23 cellular contexts compared by ENCODE assay signal in the genomic region with DNA sequence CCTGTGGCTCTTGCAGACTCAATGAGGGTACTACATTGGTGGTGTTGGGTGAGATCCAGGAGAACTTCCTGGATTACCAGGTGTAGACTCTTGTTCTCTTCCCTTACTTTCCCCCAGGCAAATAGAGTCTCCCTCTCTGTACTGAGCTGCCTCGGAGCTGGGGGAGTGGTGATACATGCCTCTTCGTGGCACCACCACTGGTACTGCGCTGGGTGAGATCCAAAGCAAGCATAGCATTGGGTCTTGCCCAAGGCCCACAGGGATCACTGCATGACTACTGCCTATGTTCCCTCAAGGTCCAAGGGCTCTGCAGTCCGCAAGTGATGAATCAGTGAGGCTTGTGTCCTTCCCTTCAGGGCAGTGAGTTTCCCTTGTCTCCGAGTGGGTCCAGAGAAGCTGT.
A peak's percentile ranks its signal among the peaks of the same experiment; 100 is the strongest.
DNase-seq lines count a peak whose midpoint lies in the region; FAIRE-seq and TF ChIP-seq lines count a peak whose summit lies in the region.
"Had no signal": no experiment of that assay in that cellular context is flagged by ENCODE, and none has a peak within 500 bp of the region (broad histone marks: within the 10 kb centered on the region; RNA-seq: fewer than 3 reads in every experiment).

No MANE protein-coding gene starts in this region.

- no peaks in the 10 kb centered on the region for H3K27me3 ChIP-seq in HAP-1 (ENCODE audit: low read depth)
- H3K27me3 ChIP-seq: BE2C, BLaER1 had no signal

- H3K4me1 ChIP-seq in HAP-1: no peaks in the 10 kb centered on the region
- H3K4me1 ChIP-seq: BE2C, BLaER1 had no signal

- no peak for TF ChIP-seq CTCF in GM13976 (IDR thresholded peaks at IDR 0.05; ENCODE audit: borderline replicate concordance, control extremely low read depth, extremely low read depth, insufficient read depth, missing control alignments)

- no peak for TF ChIP-seq POLR2A in GM12891 (IDR thresholded peaks at IDR 0.05; ENCODE audit: low read depth, low read length)

- FAIRE-seq in GM12891 (lab: Jason Lieb, UNC): peak; percentile 23
- FAIRE-seq: A204.1, G401.6, GM19239 had no signal

- H3K36me3 ChIP-seq in HAP-1 (replicated peaks): no peaks in the 10 kb centered on the region
- H3K36me3 ChIP-seq: BE2C had no signal

- no peak overlapping the region for H3K4me3 ChIP-seq in HAP-1
- H3K4me3 ChIP-seq: BLaER1 had no signal

- in situ Hi-C loops in GM13976 (cut with MboI; ENCODE audit: low sequenced_read_pairs, unreplicated experiment): no loop called here
- in situ Hi-C loops in HAP-1 (cut with MboI; ENCODE audit: low sequenced_read_pairs): no loop called here

- DNase-seq in EL: peak; percentile 0
- DNase-seq in GM12891 (ENCODE audit: insufficient read length, low spot score): no peak
- DNase-seq in islet precursor cell: peak; percentile 50
- no peak for DNase-seq in GM13976 (ENCODE audit: low spot score)
- DNase-seq in HAP-1 (ENCODE audit: low spot score in 2 of 2): no peak
- DNase-seq: 8988T; ACHN; BE2C; C1 segment of cervical spinal cord; CD4-positive, alpha-beta memory T cell; CD4-positive, CD25-positive, alpha-beta regulatory T cell; CD8-positive, alpha-beta memory T cell; COR-L47; DMS 273 treated with DMSO at 0.1 percent for 48 hours; DMS153; DMS53; DMS79; DND-41; GF-D8 had no signal

- H3K9me3 ChIP-seq in HAP-1: no peaks in the 10 kb centered on the region
- H3K9me3 ChIP-seq: BE2C, BLaER1 had no signal

TF ChIP-seq in GM12891, 5 proteins besides CTCF, POLR2A, EP300 and RAD21:
- no peak for TF ChIP-seq TAF1 (IDR thresholded peaks at IDR 0.05; ENCODE audit: low read depth, low read length)
- no peak for TF ChIP-seq POLR2AphosphoS5 (IDR thresholded peaks at IDR 0.05; ENCODE audit: low read depth, low read length)
- no peak for TF ChIP-seq POU2F2 (IDR thresholded peaks at IDR 0.05; ENCODE audit: low read depth, low read length)
- TF ChIP-seq PAX5 (IDR thresholded peaks at IDR 0.05; ENCODE audit: insufficient read depth, low read length, severe bottlenecking): no peak
- TF ChIP-seq SPI1 (IDR thresholded peaks at IDR 0.05; ENCODE audit: low read depth, low read length): no peak

Comparison
In these comparisons a context has a peak if more than half of its experiments do, and no peak if none do; other contexts are left out.
1. DNase-seq: peak in EL (single experiment) and islet precursor cell (single experiment); none in GM12891 (single experiment), GM13976 (single experiment) and HAP-1 (0 of 2).